ENCODE assay signal across 10 cellular contexts in the genomic region with DNA sequence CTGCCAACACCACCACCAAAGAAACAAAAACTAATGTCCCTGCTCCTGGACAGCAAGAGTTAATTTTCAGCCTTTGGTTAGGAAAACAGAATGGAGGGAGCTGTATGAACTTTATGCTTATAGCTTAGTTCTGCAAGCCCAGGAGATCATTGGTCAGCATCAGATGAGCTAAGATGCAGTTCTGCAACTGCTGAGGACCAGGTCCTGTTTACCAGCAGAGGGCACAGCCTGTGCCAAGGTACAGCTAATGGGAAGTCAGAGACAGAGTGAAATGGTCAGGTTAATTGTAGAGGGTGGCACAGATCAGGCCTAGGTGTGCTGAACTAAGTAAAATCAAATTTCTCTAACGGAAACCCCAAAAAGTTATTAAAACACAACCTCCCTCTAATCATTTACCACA.
DNase-seq lines count a peak whose midpoint lies in the region; ATAC-seq, FAIRE-seq and TF ChIP-seq lines count a peak whose summit lies in the region.
"Had no signal": no experiment of that assay in that cellular context is flagged by ENCODE, and none has a peak within 500 bp of the region (broad histone marks: within the 10 kb centered on the region; RNA-seq: fewer than 3 reads in every experiment).

No MANE protein-coding gene starts in this region.

- peaks cover 15% of the 10 kb centered on the region for H3K79me2 ChIP-seq in astrocyte (ENCODE audit: insufficient read depth, low read length)

- H3K4me1 ChIP-seq in astrocyte (ENCODE audit: insufficient read depth, low read length): no peaks in the 10 kb centered on the region
- no peaks in the 10 kb centered on the region for H3K4me1 ChIP-seq in CD8-positive, alpha-beta memory T cell (ENCODE audit: insufficient read depth, low read length)
- H3K4me1 ChIP-seq: uterus had no signal

- no peaks in the 10 kb centered on the region for H3K36me3 ChIP-seq in GM06990 (ENCODE audit: control insufficient read depth, insufficient read depth, low read length)
- H3K36me3 ChIP-seq in astrocyte (ENCODE audit: insufficient read depth, low read length): no peaks in the 10 kb centered on the region
- no peaks in the 10 kb centered on the region for H3K36me3 ChIP-seq in CD8-positive, alpha-beta memory T cell (ENCODE audit: insufficient read depth, low read length)
- H3K36me3 ChIP-seq: uterus had no signal

- CTCF ChIA-PET in CD8-positive, alpha-beta memory T cell (lab: Charles Lee): interaction anchor here (1.0 kb wide), 1 partner anchor 23 kb away, joined by 3 read pairs; no protein-coding TSS in a partner anchor

- H3K9me3 ChIP-seq in astrocyte (ENCODE audit: insufficient read depth, low read depth, low read length): no peaks in the 10 kb centered on the region
- H3K9me3 ChIP-seq in CD8-positive, alpha-beta memory T cell (ENCODE audit: low read length): no peaks in the 10 kb centered on the region
- H3K9me3 ChIP-seq: uterus had no signal

- H3K27ac Mint-ChIP-seq in astrocyte (ENCODE audit: unreplicated experiment) (peak overlapping the region; percentile 72), mesothelial cell of epicardium (peak overlapping the region; percentile 91), CD14-positive monocyte (no peak overlapping the region)
- no peak overlapping the region for H3K27ac Mint-ChIP-seq in CD8-positive, alpha-beta memory T cell
- H3K27ac Mint-ChIP-seq: dendritic cell treated with granulocyte-macrophage colony-stimulating factor and Interleukin-4, amounts not matched to agents 40 ng/mL and 50 ng/mL, for 4 days had no signal

- POLR2A ChIA-PET in CD8-positive, alpha-beta memory T cell (lab: Charles Lee): no interaction called here

- intact Hi-C loops in CD14-positive monocyte (cut with micrococcal nuclease): no loop called here

- H3K36me3 Mint-ChIP-seq in astrocyte (ENCODE audit: low read depth, unreplicated experiment) (peaks cover 5% of the 10 kb centered on the region), mesothelial cell of epicardium (no peaks in the 10 kb centered on the region), CD14-positive monocyte (no peaks in the 10 kb centered on the region)
- H3K36me3 Mint-ChIP-seq in CD8-positive, alpha-beta memory T cell: no peaks in the 10 kb centered on the region

- no peak overlapping the region for H2AFZ ChIP-seq in astrocyte (ENCODE audit: low read depth, low read length)

- H4K20me1 ChIP-seq in astrocyte (ENCODE audit: insufficient read depth, low read length): no peaks in the 10 kb centered on the region

- no peaks in the 10 kb centered on the region; the same call in 1 of the 2 replicates for H3K27me3 ChIP-seq in GM06990 (replicated peaks; ENCODE audit: control insufficient read depth, insufficient read depth, low read length)
- no peaks in the 10 kb centered on the region for H3K27me3 ChIP-seq in astrocyte (ENCODE audit: insufficient read depth, low read length)
- no peaks in the 10 kb centered on the region for H3K27me3 ChIP-seq in CD8-positive, alpha-beta memory T cell (ENCODE audit: insufficient read depth, low read length, poor library complexity, severe bottlenecking)
- H3K27me3 ChIP-seq: uterus had no signal

- no peak overlapping the region for H3K4me2 ChIP-seq in astrocyte (ENCODE audit: low read length)

- peak; percentile 9 for TF ChIP-seq CTCF in GM06990 (IDR thresholded peaks at IDR 0.05; ENCODE audit: insufficient read depth, low read length, poor library complexity, severe bottlenecking)
- no peak for TF ChIP-seq CTCF in astrocyte (IDR thresholded peaks at IDR 0.05; ENCODE audit: insufficient read depth, low read depth, low read length)
- no peak for TF ChIP-seq CTCF in mesothelial cell of epicardium (IDR thresholded peaks at IDR 0.05; ENCODE audit: unreplicated experiment)
- TF ChIP-seq CTCF in CD14-positive monocyte (IDR thresholded peaks at IDR 0.05): no peak
- TF ChIP-seq CTCF in GM20000 (IDR thresholded peaks at IDR 0.05; ENCODE audit: extremely low read depth, missing control alignments): no peak

- H3K4me3 Mint-ChIP-seq in astrocyte (ENCODE audit: unreplicated experiment) (no peak overlapping the region), mesothelial cell of epicardium (no peak overlapping the region), CD14-positive monocyte (no peak overlapping the region)
- H3K4me3 Mint-ChIP-seq in CD8-positive, alpha-beta memory T cell: no peak overlapping the region
- H3K4me3 Mint-ChIP-seq: dendritic cell treated with granulocyte-macrophage colony-stimulating factor and Interleukin-4, amounts not matched to agents 40 ng/mL and 50 ng/mL, for 4 days had no signal

- ATAC-seq in HG02763 (IDR thresholded peaks at IDR 0.05; ENCODE audit: unreplicated experiment): peak; percentile 34

- H3K4me1 Mint-ChIP-seq in astrocyte (ENCODE audit: low read depth, unreplicated experiment): peaks cover 31% of the 10 kb centered on the region
- peaks cover 53% of the 10 kb centered on the region for H3K4me1 Mint-ChIP-seq in mesothelial cell of epicardium
- no peaks in the 10 kb centered on the region for H3K4me1 Mint-ChIP-seq in CD8-positive, alpha-beta memory T cell
- H3K4me1 Mint-ChIP-seq in CD14-positive monocyte: peaks cover 6% of the 10 kb centered on the region

- no peak for DNase-seq in GM06990 (ENCODE audit: extremely low read depth, insufficient read length)
- no peak for DNase-seq in astrocyte (ENCODE audit: low read depth)
- DNase-seq in mesothelial cell of epicardium (ENCODE audit: low spot score in 2 of 2, unreplicated experiment in 2 of 2): no peak
- DNase-seq in CD8-positive, alpha-beta memory T cell: no peak
- DNase-seq in CD14-positive monocyte (ENCODE audit: low spot score): no peak
- no peak for DNase-seq in GM20000 (ENCODE audit: low spot score)
- no peak for DNase-seq in NAMALWA (ENCODE audit: low spot score)
- DNase-seq: uterus had no signal

- no peak overlapping the region for H3K9ac ChIP-seq in astrocyte (ENCODE audit: low read length)

- no peak for FAIRE-seq in astrocyte (lab: Jason Lieb, UNC)

- no peak overlapping the region for H3K27ac ChIP-seq in astrocyte (ENCODE audit: low read depth, low read length)
- H3K27ac ChIP-seq in CD8-positive, alpha-beta memory T cell (ENCODE audit: low read depth, low read length): no peak overlapping the region
- H3K27ac ChIP-seq: uterus had no signal

- H3K27me3 Mint-ChIP-seq in astrocyte (ENCODE audit: low read depth, unreplicated experiment): no peaks in the 10 kb centered on the region
- no peaks in the 10 kb centered on the region for H3K27me3 Mint-ChIP-seq in mesothelial cell of epicardium (ENCODE audit: low read depth)
- peaks cover 9 to 10% of the 10 kb centered on the region in 2 donors for H3K27me3 Mint-ChIP-seq in CD8-positive, alpha-beta memory T cell
- peaks cover 0 to 2% (median 0%) of the 10 kb centered on the region in 3 donors for H3K27me3 Mint-ChIP-seq in CD14-positive monocyte (ENCODE audit: low read depth in 3 of 3)
- H3K27me3 Mint-ChIP-seq: dendritic cell treated with granulocyte-macrophage colony-stimulating factor and Interleukin-4, amounts not matched to agents 40 ng/mL and 50 ng/mL, for 4 days had no signal

- H3K4me3 ChIP-seq in GM06990 (replicated peaks; ENCODE audit: low read depth, low read length) (no peak overlapping the region), astrocyte (ENCODE audit: insufficient read depth, low read depth, low read length) (no peak overlapping the region)
- H3K4me3 ChIP-seq in CD8-positive, alpha-beta memory T cell (ENCODE audit: low read length): no peak overlapping the region
- H3K4me3 ChIP-seq: uterus had no signal

- H3K9me3 Mint-ChIP-seq in astrocyte (ENCODE audit: unreplicated experiment) (no peaks in the 10 kb centered on the region), mesothelial cell of epicardium (no peaks in the 10 kb centered on the region), CD14-positive monocyte (no peaks in the 10 kb centered on the region)
- H3K9me3 Mint-ChIP-seq in CD8-positive, alpha-beta memory T cell: no peaks in the 10 kb centered on the region
- H3K9me3 Mint-ChIP-seq: dendritic cell treated with granulocyte-macrophage colony-stimulating factor and Interleukin-4, amounts not matched to agents 40 ng/mL and 50 ng/mL, for 4 days had no signal

Comparison
In these comparisons a context has a peak if more than half of its experiments do, and no peak if none do; other contexts are left out.
1. H3K27ac Mint-ChIP-seq: peak in astrocyte (single experiment) and mesothelial cell of epicardium (single experiment); none in CD8-positive, alpha-beta memory T cell (0 of 8) and CD14-positive monocyte (0 of 7).